Comparison of ENCODE assay signal across 8 cellular contexts in the genomic region with DNA sequence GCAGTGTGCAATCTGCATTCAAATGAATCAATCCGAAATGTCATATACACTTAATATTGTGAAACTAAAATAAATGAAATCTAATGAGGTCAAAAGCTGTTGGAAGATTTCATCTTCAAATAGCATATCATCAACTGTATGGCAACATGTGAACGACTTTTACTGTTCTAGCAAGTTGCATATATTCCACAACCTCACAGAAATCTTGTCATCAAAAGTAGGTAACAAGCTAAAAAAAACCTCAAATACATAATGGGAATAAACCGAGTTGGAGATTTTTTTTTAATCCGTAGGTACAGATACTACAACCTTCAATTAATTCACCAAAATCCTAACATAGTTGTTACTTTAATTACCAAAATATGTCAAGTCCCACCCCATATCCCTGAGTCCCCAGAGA. TPM values are rescaled to one million over a fixed set of nuclear protein-coding genes. Genes with fewer than 3 reads are reported as not detected.
A peak's percentile ranks its signal among the peaks of the same experiment; 100 is the strongest.
DNase-seq lines count a peak whose midpoint lies in the region; ATAC-seq and TF ChIP-seq lines count a peak whose summit lies in the region.

No MANE protein-coding gene starts in this region.

- H3K4me1 ChIP-seq in suprapubic skin: peaks cover 47% of the 10 kb centered on the region

- no peak for TF ChIP-seq EP300 in suprapubic skin (IDR thresholded peaks at IDR 0.05)

- intact Hi-C loops in activated CD4-positive, alpha-beta T cell treated with anti-CD3 and anti-CD28 coated beads for 36 hours (cut with DNase I, micrococcal nuclease): loop anchor here (2.0 to 5.0 kb wide), 8 partner anchors 35 to 700 kb away; a partner anchor contains a TSS

- peak overlapping the region; percentile 93 for H3K27ac Mint-ChIP-seq in activated CD4-positive, alpha-beta T cell treated with anti-CD3 and anti-CD28 coated beads for 36 hours
- H3K27ac Mint-ChIP-seq in activated CD4-positive, alpha-beta memory T cell treated with anti-CD3 and anti-CD28 coated beads, Interleukin-2, amount 10 ng/mL, durations not matched to agents 7 days and 5 days: peak overlapping the region; percentile 86
- peak overlapping the region; percentile 87 to 98 (median 93) for H3K27ac Mint-ChIP-seq in immature natural killer cell

- DNase-seq in activated CD4-positive, alpha-beta T cell treated with anti-CD3 and anti-CD28 coated beads for 36 hours: no peak
- no peak for DNase-seq in activated CD4-positive, alpha-beta T cell treated with anti-CD3 and anti-CD28 coated beads for 1 hour
- no peak for DNase-seq in activated CD4-positive, alpha-beta memory T cell treated with anti-CD3 and anti-CD28 coated beads, Interleukin-2, amount 10 ng/mL, durations not matched to agents 7 days and 5 days
- no peak for DNase-seq in immature natural killer cell
- DNase-seq in suprapubic skin (ENCODE audit: low spot score in 2 of 2): no peak
- DNase-seq in GM10248 (ENCODE audit: extremely low spot score): no peak
- DNase-seq in NCI-H1694 treated with DMSO at 0.1 percent for 48 hours (lab: John Stamatoyannopoulos, UW): no peak

- peak overlapping the region; percentile 89 for H3K4me3 Mint-ChIP-seq in activated CD4-positive, alpha-beta T cell treated with anti-CD3 and anti-CD28 coated beads for 36 hours
- H3K4me3 Mint-ChIP-seq in activated CD4-positive, alpha-beta memory T cell treated with anti-CD3 and anti-CD28 coated beads, Interleukin-2, amount 10 ng/mL, durations not matched to agents 7 days and 5 days: peak overlapping the region; percentile 84
- H3K4me3 Mint-ChIP-seq in immature natural killer cell: peak overlapping the region; percentile 91 to 97 (median 92)

- no peaks in the 10 kb centered on the region for H3K9me3 ChIP-seq in suprapubic skin

- H3K36me3 Mint-ChIP-seq in activated CD4-positive, alpha-beta T cell treated with anti-CD3 and anti-CD28 coated beads for 36 hours (ENCODE audit: low read depth): no peaks in the 10 kb centered on the region
- peaks cover 19% of the 10 kb centered on the region for H3K36me3 Mint-ChIP-seq in activated CD4-positive, alpha-beta memory T cell treated with anti-CD3 and anti-CD28 coated beads, Interleukin-2, amount 10 ng/mL, durations not matched to agents 7 days and 5 days (ENCODE audit: low read depth)
- H3K36me3 Mint-ChIP-seq in immature natural killer cell: no peaks in the 10 kb centered on the region

- H3K36me3 ChIP-seq in suprapubic skin: no peaks in the 10 kb centered on the region

- no peak for TF ChIP-seq CTCF in suprapubic skin (IDR thresholded peaks at IDR 0.05)
- no peak for TF ChIP-seq CTCF in GM10248 (IDR thresholded peaks at IDR 0.05; ENCODE audit: control extremely low read depth, extremely low read depth, low read depth, missing control alignments)

- ATAC-seq in activated CD4-positive, alpha-beta T cell treated with anti-CD3 and anti-CD28 coated beads for 36 hours: no peak
- no peak for ATAC-seq in GM21619 (IDR thresholded peaks at IDR 0.05; ENCODE audit: unreplicated experiment)

- POLR2A ChIA-PET in activated CD4-positive, alpha-beta T cell treated with anti-CD3 and anti-CD28 coated beads for 36 hours (lab: Charles Lee): interaction anchor here (0.6 to 2.1 kb wide), 3 partner anchors 36 to 219 kb away, joined by 3 to 7 read pairs (median 3); a partner anchor contains a TSS
- POLR2A ChIA-PET in activated CD4-positive, alpha-beta memory T cell treated with anti-CD3 and anti-CD28 coated beads, Interleukin-2, amount 10 ng/mL, durations not matched to agents 7 days and 5 days (lab: Charles Lee): interaction anchor here (0.7 to 4.5 kb wide), 15 partner anchors 10 to 436 kb away, joined by 3 to 90 read pairs (median 6); a partner anchor contains a TSS
- POLR2A ChIA-PET in GM10248 (lab: Yijun Ruan, JAX): no interaction called here

- peak overlapping the region; percentile 100 for H3K27ac ChIP-seq in suprapubic skin

- peaks cover 2% of the 10 kb centered on the region for H3K9me3 Mint-ChIP-seq in activated CD4-positive, alpha-beta T cell treated with anti-CD3 and anti-CD28 coated beads for 36 hours (ENCODE audit: low read depth)
- H3K9me3 Mint-ChIP-seq in activated CD4-positive, alpha-beta memory T cell treated with anti-CD3 and anti-CD28 coated beads, Interleukin-2, amount 10 ng/mL, durations not matched to agents 7 days and 5 days: no peaks in the 10 kb centered on the region
- H3K9me3 Mint-ChIP-seq in immature natural killer cell: no peaks in the 10 kb centered on the region

- no peaks in the 10 kb centered on the region for H3K27me3 ChIP-seq in suprapubic skin

- peak overlapping the region; percentile 100 for H3K4me3 ChIP-seq in suprapubic skin

- no peaks in the 10 kb centered on the region for H3K27me3 Mint-ChIP-seq in activated CD4-positive, alpha-beta T cell treated with anti-CD3 and anti-CD28 coated beads for 36 hours
- H3K27me3 Mint-ChIP-seq in activated CD4-positive, alpha-beta memory T cell treated with anti-CD3 and anti-CD28 coated beads, Interleukin-2, amount 10 ng/mL, durations not matched to agents 7 days and 5 days: no peaks in the 10 kb centered on the region
- peaks cover 0 to 12% (median 9%) of the 10 kb centered on the region in 3 donors for H3K27me3 Mint-ChIP-seq in immature natural killer cell (ENCODE audit: low read depth in 3 of 3)

- CTCF ChIA-PET in activated CD4-positive, alpha-beta T cell treated with anti-CD3 and anti-CD28 coated beads for 36 hours (lab: Charles Lee): interaction anchor here (0.8 to 1.9 kb wide), 5 partner anchors 12 to 212 kb away, joined by 3 to 10 read pairs (median 3); no protein-coding TSS in a partner anchor
- CTCF ChIA-PET in activated CD4-positive, alpha-beta memory T cell treated with anti-CD3 and anti-CD28 coated beads, Interleukin-2, amount 10 ng/mL, durations not matched to agents 7 days and 5 days (lab: Charles Lee): interaction anchor here (0.9 to 3.6 kb wide), 6 partner anchors 19 to 235 kb away, joined by 3 to 16 read pairs (median 4); no protein-coding TSS in a partner anchor
- CTCF ChIA-PET in GM10248 (lab: Yijun Ruan, JAX): interaction anchor here (0.7 to 1.3 kb wide), 3 partner anchors 14 to 219 kb away, joined by 3 to 4 read pairs (median 3); a partner anchor contains a TSS

- peaks cover 47% of the 10 kb centered on the region for H3K4me1 Mint-ChIP-seq in activated CD4-positive, alpha-beta T cell treated with anti-CD3 and anti-CD28 coated beads for 36 hours
- H3K4me1 Mint-ChIP-seq in activated CD4-positive, alpha-beta memory T cell treated with anti-CD3 and anti-CD28 coated beads, Interleukin-2, amount 10 ng/mL, durations not matched to agents 7 days and 5 days: peaks cover 48% of the 10 kb centered on the region
- H3K4me1 Mint-ChIP-seq in immature natural killer cell: peaks cover 54 to 58% of the 10 kb centered on the region in 2 donors

- 8% methylated on average over 4 of the region's 4 CpGs for WGBS in suprapubic skin

- TF ChIP-seq POLR2A in suprapubic skin (IDR thresholded peaks at IDR 0.05): no peak

RNA-seq across cellular contexts. Expression of a gene that starts 1.1 kb away (rescaled TPM):
- total RNA-seq in activated CD4-positive, alpha-beta T cell treated with anti-CD3 and anti-CD28 coated beads for 36 hours: 100 to 1,000 TPM in 1 of 2 experiments, 10 to 100 TPM in 1; 98.9 to 176 TPM
- total RNA-seq in activated CD4-positive, alpha-beta memory T cell treated with anti-CD3 and anti-CD28 coated beads, Interleukin-2, amount 10 ng/mL, durations not matched to agents 7 days and 5 days: 100 to 1,000 TPM; 177 TPM
- 10 to 100 TPM; 42.5 to 49.0 (median 42.9) TPM for polyA plus RNA-seq in immature natural killer cell
- total RNA-seq in suprapubic skin: 100 to 1,000 TPM in 3 of 4 donors, 10 to 100 TPM in 1; 90.4 to 333 (median 168) TPM

RNA-seq across cellular contexts. Expression of a gene that starts 47.6 kb away (rescaled TPM):
- total RNA-seq in activated CD4-positive, alpha-beta T cell treated with anti-CD3 and anti-CD28 coated beads for 36 hours: 10 to 100 TPM; 24.7 to 30.9 TPM
- total RNA-seq in activated CD4-positive, alpha-beta memory T cell treated with anti-CD3 and anti-CD28 coated beads, Interleukin-2, amount 10 ng/mL, durations not matched to agents 7 days and 5 days: 10 to 100 TPM; 18.4 to 19.4 TPM
- polyA plus RNA-seq in immature natural killer cell: 10 to 100 TPM; 17.6 to 21.5 (median 18.8) TPM
- total RNA-seq in suprapubic skin: 10 to 100 TPM; 32.5 to 46.1 (median 33.2) TPM
